In the genomic region with DNA sequence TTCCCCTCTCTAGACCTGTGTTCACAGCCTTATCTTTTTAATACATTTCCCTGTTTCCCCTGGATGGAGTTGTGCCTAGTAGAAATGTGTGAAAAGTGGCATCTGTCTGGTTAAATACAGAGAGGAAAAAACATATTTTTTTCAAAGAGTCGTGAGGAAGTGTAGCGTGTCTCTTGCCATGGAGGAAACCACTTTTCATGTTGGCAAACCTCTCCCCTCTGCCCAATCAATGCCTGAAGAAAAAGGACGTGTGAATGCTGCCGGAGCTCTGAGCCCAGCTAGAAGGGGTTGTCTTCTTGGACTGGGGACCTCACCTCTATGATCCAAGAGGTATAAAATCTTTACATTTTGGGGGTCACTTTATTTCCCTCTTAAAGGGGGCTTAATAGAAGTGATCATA, we compare ENCODE assay signal across 20 cellular contexts.
"Had no signal": no experiment of that assay in that cellular context is flagged by ENCODE, and none has a peak within 500 bp of the region (broad histone marks: within the 10 kb centered on the region; RNA-seq: fewer than 3 reads in every experiment).

No MANE protein-coding gene starts in this region.

- H3K27me3 Mint-ChIP-seq: central memory CD8-positive, alpha-beta T cell; type B pancreatic cell had no signal

- H3K27me3 ChIP-seq: esophagus squamous epithelium, left lung, right atrium auricular region had no signal

- ATAC-seq: mucosa of descending colon, Right ventricle myocardium inferior had no signal

- H3K4me1 Mint-ChIP-seq: central memory CD8-positive, alpha-beta T cell had no signal

- H3K9me3 Mint-ChIP-seq: central memory CD8-positive, alpha-beta T cell; nephron progenitor cell; type B pancreatic cell had no signal

- H3K4me3 Mint-ChIP-seq: central memory CD8-positive, alpha-beta T cell; nephron progenitor cell; type B pancreatic cell had no signal

- H3K27ac ChIP-seq: coronary artery, esophagus squamous epithelium, left lung had no signal

- H3K4me1 ChIP-seq: esophagus squamous epithelium had no signal

- DNase-seq: activated CD4-positive, CD25-positive, alpha-beta regulatory T cell treated with anti-CD3 and anti-CD28 coated beads, Interleukin-2, amount 50 U/mL, for 72 hours; activated CD8-positive, alpha-beta memory T cell treated with anti-CD3 and anti-CD28 coated beads for 24 hours; amniotic stem cell; effector CD4-positive, alpha-beta T cell; esophagus squamous epithelium; glutamatergic neuron; hypothalamus; kidney; left lung; mucosa of descending colon; nephron progenitor cell; occipital lobe; small intestine; stimulated activated CD4-positive, alpha-beta T cell treated with anti-CD3 and anti-CD28 coated beads, Interleukin-4, amount 100 ng/mL, for 24 hours had no signal

- H3K36me3 Mint-ChIP-seq: type B pancreatic cell had no signal

- H3K27ac Mint-ChIP-seq: nephron progenitor cell, progenitor cell of endocrine pancreas, type B pancreatic cell had no signal
